Comparison of ENCODE assay signal across 1 cellular context in the genomic region with DNA sequence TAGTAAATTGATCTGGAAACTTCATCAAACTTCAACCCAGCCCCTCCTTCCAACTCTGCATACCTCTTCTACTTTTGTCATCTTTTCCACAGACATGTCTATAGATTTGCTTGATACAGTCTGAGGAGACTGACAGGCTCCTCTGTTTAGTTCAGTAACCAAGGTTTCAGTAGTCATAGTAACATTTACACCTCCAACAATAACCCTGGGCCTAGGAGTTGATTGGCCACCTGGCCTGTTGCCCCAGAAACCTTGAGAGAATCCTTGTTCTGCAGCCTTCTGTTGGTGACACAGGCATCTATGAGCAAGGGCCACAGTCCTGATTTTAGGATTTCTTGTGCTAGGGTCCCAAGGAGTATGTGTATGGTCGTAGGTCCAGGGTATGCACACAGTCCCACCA.
TF ChIP-seq lines count a peak whose summit lies in the region.

Gene CFAP141, minus strand, starts transcription at position 122 of the 400 bp plus-strand sequence. Its CDS starts 26 bp downstream, at position 96.

TF ChIP-seq in HepG2, 621 proteins besides CTCF, POLR2A, EP300 and RAD21 (continued from another document):
- TF ChIP-seq MXI1 (IDR thresholded peaks at IDR 0.05; ENCODE audit: borderline replicate concordance, low read depth, low read length) (0 out of 3 replicates have a peak, but pooled peaks have one; percentile 34), RBM22 (optimal IDR thresholded peaks at IDR 0.05; ENCODE audit: low read length) (peak; percentile 71), RFX1 (IDR thresholded peaks at IDR 0.05) (peak; percentile 74), RFXAP (CRISPR knock-in tag; IDR thresholded peaks at IDR 0.05; ENCODE audit: borderline replicate concordance) (no peak), POLR2G (IDR thresholded peaks at IDR 0.05; ENCODE audit: low read depth, low read length) (0 out of 2 replicates have a peak, but pooled peaks have one; percentile 38), NONO (IDR thresholded peaks at IDR 0.05) (no peak), NONO (CRISPR knock-in tag; conservative IDR thresholded peaks at IDR 0.05) (0 out of 2 replicates have a peak, but pooled peaks have one; percentile 19), CERS6 (CRISPR knock-in tag; IDR thresholded peaks at IDR 0.05) (no peak), POLR2AphosphoS5 (IDR thresholded peaks at IDR 0.05; ENCODE audit: low read depth, low read length) (peak; percentile 37; the same call in 1 of the 2 replicates)
